ENCODE assay signal across 8 cellular contexts in genomic region chr2:97663962-97664635, GRCh38. TPM values are rescaled to one million over a fixed set of nuclear protein-coding genes. Genes with fewer than 3 reads are reported as not detected.
DNase-seq lines count a peak whose midpoint lies in the region; ATAC-seq and TF ChIP-seq lines count a peak whose summit lies in the region.

ACTR1B (minus strand) TSS chr2:97664044; CDS start chr2:97663890, 154 bp downstream.

- H3K36me3 ChIP-seq in rectal smooth muscle tissue (ENCODE audit: control insufficient read depth, insufficient read depth, low read length), result peaks cover 11% of the 10 kb centered on the region
- H3K36me3 ChIP-seq in aorta (ENCODE audit: control insufficient read depth in 1 of 2, insufficient read depth in 2 of 2, low read length in 1 of 2), result no peaks in the 10 kb centered on the region

- peak; percentile 93 for DNase-seq in NCI-H2029 treated with DMSO at 0.1 percent for 48 hours (lab: John Stamatoyannopoulos, UW)
- peak; percentile 95 for DNase-seq in T-helper 9 cell
- peak; percentile 96 for DNase-seq in astrocyte of the cerebellum (ENCODE audit: low read depth)
- peak; percentile 98 for DNase-seq in hepatic stellate cell (ENCODE audit: low spot score)
- DNase-seq in aorta, result peak; percentile 98

- peak; percentile 72 for TF ChIP-seq CTCF in astrocyte of the cerebellum (IDR thresholded peaks at IDR 0.05; ENCODE audit: low read depth, low read length, missing control alignments)

- intact Hi-C loops in aorta (cut with DNase I), result loop anchor here (1.0 to 2.0 kb wide), 3 partner anchors 17 to 33 kb away; partner anchors contain the start of gene COX5B (in 1 of the 2)

- H3K4me3 ChIP-seq in astrocyte of the cerebellum (ENCODE audit: low read depth, low read length), result peak within 1 kb of the TSS; percentile 70
- H3K4me3 ChIP-seq in rectal smooth muscle tissue (ENCODE audit: low read length), result peak within 1 kb of the TSS; percentile 76
- peak within 1 kb of the TSS; percentile 77 to 81 for H3K4me3 ChIP-seq in aorta (ENCODE audit: low read length in 2 of 2)

- no peaks in the 10 kb centered on the region for H3K27me3 ChIP-seq in rectal smooth muscle tissue (ENCODE audit: control insufficient read depth, insufficient read depth, low read length)
- H3K27me3 ChIP-seq in aorta (ENCODE audit: control insufficient read depth in 1 of 2, insufficient read depth in 2 of 2, low read length in 1 of 2), result no peaks in the 10 kb centered on the region

- ATAC-seq in GM18508 (IDR thresholded peaks at IDR 0.05; ENCODE audit: insufficient read depth, unreplicated experiment), result peak; percentile 76
- peak; percentile 83 for ATAC-seq in HG03025 (IDR thresholded peaks at IDR 0.05; ENCODE audit: low FRiP score, unreplicated experiment)
- ATAC-seq in aorta (ENCODE audit: low FRiP score), result peak; percentile 97

- peak within 1 kb of the TSS; percentile 89 for H3K27ac ChIP-seq in rectal smooth muscle tissue (ENCODE audit: low read depth, low read length)
- peak within 1 kb of the TSS; percentile 80 to 91 for H3K27ac ChIP-seq in aorta (ENCODE audit: low read depth in 1 of 2, low read length in 2 of 2)

- H3K9me3 ChIP-seq in aorta (ENCODE audit: control insufficient read depth, low read length), result no peaks in the 10 kb centered on the region

- in situ Hi-C loops in astrocyte of the cerebellum (cut with HindIII; ENCODE audit: low sequenced_read_pairs), result no loop called here

- 0 to 1% methylated on average over 50 to 60 of the region's 60 CpGs for WGBS in aorta, 2 donors

- peak within 1 kb of the TSS; percentile 83 for H3K9ac ChIP-seq in rectal smooth muscle tissue (ENCODE audit: low read length)

- H3K4me1 ChIP-seq in rectal smooth muscle tissue (ENCODE audit: control insufficient read depth, insufficient read depth, low read length) (peaks cover 13% of the 10 kb centered on the region), aorta (ENCODE audit: control insufficient read depth in 1 of 2, insufficient read depth in 2 of 2, low read length in 2 of 2) (no peaks in the 10 kb centered on the region)

RNA-seq across cellular contexts. Expression of gene ACTR1B, which starts in this region (rescaled TPM):
- total RNA-seq in aorta, result 10 to 100 TPM; 70.6 to 74.4 TPM
- polyA plus RNA-seq in aorta, result 10 to 100 TPM; 63.2 to 92.2 TPM

Comparison
In these comparisons a context has a peak if more than half of its experiments do, and no peak if none do; other contexts are left out.
1. Peak in every context shown above with its lines: DNase-seq, ATAC-seq, H3K4me3 ChIP-seq and H3K27ac ChIP-seq.